27 cellular contexts compared by ENCODE assay signal in genomic region chr6:26524722-26525360, GRCh38. TPM values are rescaled to one million over a fixed set of nuclear protein-coding genes. Genes with fewer than 3 reads are reported as not detected.
"Had no signal": no experiment of that assay in that cellular context is flagged by ENCODE, and none has a peak within 500 bp of the region (broad histone marks: within the 10 kb centered on the region; RNA-seq: fewer than 3 reads in every experiment).

No MANE protein-coding gene starts in this region.

- ATAC-seq: activated naive CD4-positive, alpha-beta T cell treated with anti-CD3 and anti-CD28 coated beads, Interleukin-2, amount 50 U/mL, for 72 hours; activated naive CD8-positive, alpha-beta T cell treated with anti-CD3 and anti-CD28 coated beads, Interleukin-2, amount 50 U/mL, for 24 hours; activated T-cell treated with anti-CD3 and anti-CD28 coated beads, Interleukin-2, amount 50 U/mL, for 4 hours; body of pancreas; PC-3; T-helper 17 cell had no signal

- DNase-seq: activated B cell treated with CpG ODN at 0.5 μM for 24 hours; activated CD4-positive, alpha-beta memory T cell treated with anti-CD3 and anti-CD28 coated beads for 36 hours; activated CD4-positive, alpha-beta T cell treated with anti-CD3 and anti-CD28 coated beads, Interleukin-2, amount 10 ng/mL, durations not matched to agents 7 days and 5 days; activated CD8-positive, alpha-beta memory T cell treated with anti-CD3 and anti-CD28 coated beads for 24 hours; activated effector memory CD4-positive, alpha-beta T cell treated with anti-CD3 and anti-CD28 coated beads, Interleukin-2, amount 50 U/mL, for 16 hours; activated naive CD4-positive, alpha-beta T cell treated with Interleukin-2 at 50 U/mL for 16 hours; activated naive CD8-positive, alpha-beta T cell treated with anti-CD3 and anti-CD28 coated beads, Interleukin-2, amount 50 U/mL, for 24 hours; activated T-cell treated with anti-CD3 and anti-CD28 coated beads, Interleukin-2, amount 50 U/mL, for 4 hours; amniotic stem cell; body of pancreas; central memory CD4-positive, alpha-beta T cell; Karpas-422; NCI-H1105 treated with DMSO at 0.1 percent for 48 hours; NCI-H1436 treated with DMSO at 0.1 percent for 48 hours; NCI-H187; NCI-H2081; NCI-H510A treated with DMSO at 0.1 percent for 48 hours; NCI-H69; PC-3; SHP77 treated with DMSO at 0.1 percent for 48 hours; T-helper 17 cell; T-helper 9 cell had no signal

RNA-seq across cellular contexts. Expression of gene BTN1A1, which starts 24.7 kb away (rescaled TPM):
- total RNA-seq: activated CD4-positive, alpha-beta memory T cell treated with anti-CD3 and anti-CD28 coated beads for 36 hours; activated CD4-positive, alpha-beta T cell treated with anti-CD3 and anti-CD28 coated beads, Interleukin-2, amount 10 ng/mL, durations not matched to agents 7 days and 5 days; ascending aorta; body of pancreas; bronchial epithelial cell; chondrocyte; PC-3; SK-MEL-5 had no signal
